9 cellular contexts compared by ENCODE assay signal in the genomic region with DNA sequence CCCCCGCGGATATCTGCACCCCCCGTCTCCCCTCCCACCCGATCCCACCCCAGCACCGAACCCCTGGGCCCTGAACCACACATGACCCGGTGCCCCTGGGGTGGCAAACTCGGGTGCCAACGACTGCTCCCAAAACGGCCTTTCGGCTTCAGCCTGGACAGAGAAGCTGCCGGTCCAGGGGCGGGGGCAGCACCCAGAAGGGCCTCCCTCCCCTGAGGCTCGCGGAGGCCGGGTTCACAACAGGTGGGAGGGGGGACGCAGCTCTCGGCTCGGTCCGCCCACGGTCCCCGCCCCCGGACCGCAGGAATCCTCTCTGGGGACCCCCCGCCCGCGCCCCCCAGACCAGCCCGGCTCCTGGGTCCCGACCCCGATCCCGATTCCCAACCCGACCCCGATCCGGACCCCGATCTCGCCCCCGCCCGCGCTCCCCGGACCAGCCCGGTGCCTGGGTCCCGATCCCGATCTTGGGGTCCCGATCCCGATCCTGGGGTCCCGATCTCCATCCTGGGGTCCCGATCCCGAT.
DNase-seq lines count a peak whose midpoint lies in the region; ATAC-seq and TF ChIP-seq lines count a peak whose summit lies in the region.
"Had no signal": no experiment of that assay in that cellular context is flagged by ENCODE, and none has a peak within 500 bp of the region (broad histone marks: within the 10 kb centered on the region; RNA-seq: fewer than 3 reads in every experiment).

No MANE protein-coding gene starts in this region.

- H3K36me3 ChIP-seq in ACC112 (ENCODE audit: insufficient read depth, low read length) (no peaks in the 10 kb centered on the region), muscle layer of duodenum (ENCODE audit: control insufficient read depth in 1 of 2, insufficient read depth in 2 of 2, low read length in 2 of 2) (no peaks in the 10 kb centered on the region)

- H3K79me2 ChIP-seq in ACC112 (ENCODE audit: control insufficient read depth, insufficient read depth, low read length, unreplicated experiment) = no peaks in the 10 kb centered on the region

- peak overlapping the region; percentile 60 for H2AFZ ChIP-seq in ACC112 (ENCODE audit: low read length, unreplicated experiment)

- H3K4me3 ChIP-seq in ACC112 (ENCODE audit: low read depth, low read length) = peak overlapping the region; percentile 83
- H3K4me3 ChIP-seq in LNCaP clone FGC (ENCODE audit: low read depth, low read length) = peak overlapping the region; percentile 63
- peak overlapping the region; percentile 37 to 61 for H3K4me3 ChIP-seq in muscle layer of duodenum (ENCODE audit: low read depth in 1 of 2, low read length in 2 of 2)

- H3K27ac ChIP-seq in ACC112 (ENCODE audit: low read depth, low read length) (no peak overlapping the region), cingulate gyrus (ENCODE audit: low read depth, low read length) (peak overlapping the region; percentile 60), muscle layer of duodenum (ENCODE audit: low read length) (no peak overlapping the region)

- TF ChIP-seq CTCF in LNCaP clone FGC (IDR thresholded peaks at IDR 0.05; ENCODE audit: control insufficient read depth, extremely low read depth, insufficient read depth) = no peak

- H3K27me3 ChIP-seq in ACC112 (ENCODE audit: insufficient read depth, low read length) (peaks cover 12% of the 10 kb centered on the region; the same call in 1 of the 2 replicates), muscle layer of duodenum (ENCODE audit: low read depth, low read length) (no peaks in the 10 kb centered on the region)

- no peaks in the 10 kb centered on the region for H3K9me3 ChIP-seq in muscle layer of duodenum (ENCODE audit: control insufficient read depth in 1 of 2, low read length in 2 of 2)

- peaks cover 5% of the 10 kb centered on the region for H3K4me1 ChIP-seq in ACC112 (ENCODE audit: control insufficient read depth, insufficient read depth, low read length, unreplicated experiment)
- peaks cover 10 to 21% of the 10 kb centered on the region in 2 donors for H3K4me1 ChIP-seq in muscle layer of duodenum (ENCODE audit: control insufficient read depth in 1 of 2, insufficient read depth in 2 of 2, low read length in 2 of 2)

- ATAC-seq in HG02642 (IDR thresholded peaks at IDR 0.05; ENCODE audit: poor library complexity, unreplicated experiment) (no peak), GM18909 (IDR thresholded peaks at IDR 0.05; ENCODE audit: poor library complexity, unreplicated experiment) (no peak)

- no peak for DNase-seq in LNCaP clone FGC (ENCODE audit: low read depth)
- no peak for DNase-seq in kidney tubule cell (ENCODE audit: low spot score)
- no peak for DNase-seq in NCI-H1092 treated with DMSO at 0.1 percent for 48 hours (lab: John Stamatoyannopoulos, UW)
- DNase-seq: RPMI8226 had no signal
